ENCODE assay signal across 37 cellular contexts in genomic region chr4:124658795-124659194, GRCh38.
"Had no signal": no experiment of that assay in that cellular context is flagged by ENCODE, and none has a peak within 500 bp of the region (broad histone marks: within the 10 kb centered on the region; RNA-seq: fewer than 3 reads in every experiment).

No MANE protein-coding gene starts in this region.

- H3K27me3 ChIP-seq: MG63 had no signal

- H3K36me3 ChIP-seq: MG63 had no signal

- DNase-seq: Karpas-422, Kasumi-1, MG63, MM.1S, MV-4-11, NCI-H1048, NCI-H1092, NCI-H1092 treated with DMSO at 0.1 percent for 48 hours, NCI-H1105, NCI-H1105 treated with DMSO at 0.1 percent for 48 hours, NCI-H1417, NCI-H1417 treated with DMSO at 0.1 percent for 48 hours, NCI-H1436, NCI-H1436 treated with DMSO at 0.1 percent for 48 hours, NCI-H146, NCI-H1694, NCI-H1694 treated with DMSO at 0.1 percent for 48 hours, NCI-H187, NCI-H187 treated with DMSO at 0.1 percent for 48 hours, NCI-H1930, NCI-H2029, NCI-H2029 treated with DMSO at 0.1 percent for 48 hours, NCI-H2081, NCI-H2081 treated with DMSO at 0.1 percent for 48 hours, NCI-H2107, NCI-H2171, NCI-H2171 treated with DMSO at 0.1 percent for 48 hours, NCI-H2227 treated with DMSO at 0.1 percent for 48 hours, NCI-H226, NCI-H345, NCI-H446, NCI-H446 treated with DMSO at 0.1 percent for 48 hours, NCI-H510A, NCI-H510A treated with DMSO at 0.1 percent for 48 hours, NCI-H524, NCI-H524 treated with DMSO at 0.1 percent for 48 hours, NCI-H526 had no signal

- H3K4me3 ChIP-seq: MG63 had no signal

- H3K9me3 ChIP-seq: MG63 had no signal
